In the genomic region with DNA sequence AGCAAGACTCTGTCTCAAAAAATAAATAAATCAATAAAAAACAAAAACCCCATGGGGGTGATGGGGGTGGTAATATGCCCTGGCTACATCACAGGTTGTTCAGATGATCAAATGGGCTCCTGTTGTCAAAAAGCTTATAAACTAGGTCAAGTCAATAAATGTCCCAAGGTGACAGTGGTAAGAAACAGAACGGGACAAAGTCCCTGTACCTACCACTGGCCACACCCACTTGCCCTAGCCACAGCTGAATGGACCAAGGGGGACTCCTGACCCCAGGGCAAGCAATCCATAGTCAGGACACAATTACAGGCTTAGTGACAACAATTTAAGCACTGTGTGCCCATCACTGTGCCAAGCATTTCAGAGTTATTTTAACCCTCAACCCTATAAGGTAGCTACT, we compare ENCODE assay signal across 23 cellular contexts.
"Had no signal": no experiment of that assay in that cellular context is flagged by ENCODE, and none has a peak within 500 bp of the region (broad histone marks: within the 10 kb centered on the region; RNA-seq: fewer than 3 reads in every experiment).

No MANE protein-coding gene starts in this region.

- H3K4me3 Mint-ChIP-seq: activated CD4-positive, alpha-beta memory T cell treated with anti-CD3 and anti-CD28 coated beads, Interleukin-2, amount 10 ng/mL, durations not matched to agents 7 days and 5 days; activated naive CD8-positive, alpha-beta T cell treated with anti-CD3 and anti-CD28 coated beads, Interleukin-2, amount 10 ng/mL, durations not matched to agents 7 days and 5 days; activated T-cell treated with anti-CD3 and anti-CD28 coated beads, Interleukin-2, amount 50 U/mL, for 72 hours; central memory CD8-positive, alpha-beta T cell; endodermal cell; natural killer cell had no signal

- H3K4me3 ChIP-seq: gastrocnemius medialis, heart left ventricle, smooth muscle cell, upper lobe of right lung had no signal

- H3K9me3 ChIP-seq: gastrocnemius medialis, heart left ventricle, neutrophil, upper lobe of right lung had no signal

- H3K27ac Mint-ChIP-seq: activated CD4-positive, alpha-beta memory T cell treated with anti-CD3 and anti-CD28 coated beads, Interleukin-2, amount 10 ng/mL, durations not matched to agents 7 days and 5 days; activated naive CD8-positive, alpha-beta T cell treated with anti-CD3 and anti-CD28 coated beads, Interleukin-2, amount 10 ng/mL, durations not matched to agents 7 days and 5 days; activated T-cell treated with anti-CD3 and anti-CD28 coated beads, Interleukin-2, amount 50 U/mL, for 72 hours; endodermal cell; natural killer cell had no signal

- DNase-seq: activated CD4-positive, alpha-beta memory T cell treated with anti-CD3 and anti-CD28 coated beads, Interleukin-2, amount 10 ng/mL, durations not matched to agents 7 days and 5 days; activated CD4-positive, alpha-beta T cell treated with anti-CD3 and anti-CD28 coated beads for 4 hours; activated CD8-positive, alpha-beta memory T cell treated with anti-CD3 and anti-CD28 coated beads, Interleukin-2, amount 50 U/mL, for 4 hours; activated naive CD4-positive, alpha-beta T cell; activated naive CD8-positive, alpha-beta T cell treated with anti-CD3 and anti-CD28 coated beads, Interleukin-2, amount 10 ng/mL, durations not matched to agents 7 days and 5 days; activated T-cell treated with anti-CD3 and anti-CD28 coated beads, Interleukin-2, amount 50 U/mL, for 72 hours; brain microvascular endothelial cell; gastrocnemius medialis; heart left ventricle; left cardiac atrium; mammary epithelial cell; natural killer cell; retina; stimulated activated CD4-positive, alpha-beta T cell treated with anti-CD3 and anti-CD28 coated beads, Interleukin-4, amount 100 ng/mL, for 4 hours; stimulated activated CD8-positive, alpha-beta memory T cell treated with anti-CD3 and anti-CD28 coated beads, Interleukin-4, amount 100 ng/mL, for 48 hours; stimulated activated naive CD8-positive, alpha-beta T cell treated with anti-CD3 and anti-CD28 coated beads, Interleukin-15, Interleukin-2, amounts not matched to agents 100 U/mL and 50 U/mL, for 24 hours; T-helper 2 cell; upper lobe of right lung had no signal

- H3K27me3 Mint-ChIP-seq: activated CD4-positive, alpha-beta memory T cell treated with anti-CD3 and anti-CD28 coated beads, Interleukin-2, amount 10 ng/mL, durations not matched to agents 7 days and 5 days; activated naive CD8-positive, alpha-beta T cell treated with anti-CD3 and anti-CD28 coated beads, Interleukin-2, amount 10 ng/mL, durations not matched to agents 7 days and 5 days; central memory CD8-positive, alpha-beta T cell had no signal

- H3K36me3 Mint-ChIP-seq: natural killer cell had no signal

- H3K9me3 Mint-ChIP-seq: activated CD4-positive, alpha-beta memory T cell treated with anti-CD3 and anti-CD28 coated beads, Interleukin-2, amount 10 ng/mL, durations not matched to agents 7 days and 5 days; activated naive CD8-positive, alpha-beta T cell treated with anti-CD3 and anti-CD28 coated beads, Interleukin-2, amount 10 ng/mL, durations not matched to agents 7 days and 5 days; activated T-cell treated with anti-CD3 and anti-CD28 coated beads, Interleukin-2, amount 50 U/mL, for 72 hours; central memory CD8-positive, alpha-beta T cell; endodermal cell; natural killer cell; WTC11 had no signal

- H3K27ac ChIP-seq: brain microvascular endothelial cell, gastrocnemius medialis, heart left ventricle, neutrophil, upper lobe of right lung had no signal

- H3K27me3 ChIP-seq: brain microvascular endothelial cell, gastrocnemius medialis, heart left ventricle, neutrophil, upper lobe of right lung had no signal
